In genomic region chr2:20384949-20385348, GRCh38 we compare ENCODE assay signal across 23 cellular contexts.
"Had no signal": no experiment of that assay in that cellular context is flagged by ENCODE, and none has a peak within 500 bp of the region (broad histone marks: within the 10 kb centered on the region; RNA-seq: fewer than 3 reads in every experiment).

No MANE protein-coding gene starts in this region.

- FAIRE-seq: kidney had no signal

- H3K9me3 ChIP-seq: left ventricle myocardium inferior, ovary, right atrium auricular region, spleen, suprapubic skin, thoracic aorta, tibial artery, uterus had no signal

- H3K27ac Mint-ChIP-seq: mesothelial cell of epicardium; naive thymus-derived CD4-positive, alpha-beta T cell; natural killer cell treated with Interleukin-12 subunit alpha and Interleukin-12 subunit beta and Interleukin-15 and Interleukin-18, amount 100 ng/mL, for 72 hours; progenitor cell of endocrine pancreas; stimulated activated effector memory CD8-positive, alpha-beta T cell treated with anti-CD3 and anti-CD28 coated beads, Interleukin-12 subunit alpha, Interleukin-12 subunit beta, amount 100 ng/mL, for 72 hours; stimulated activated naive CD8-positive, alpha-beta T cell treated with anti-CD3 and anti-CD28 coated beads, Interleukin-15, Interleukin-2, amounts not matched to agents 100 ng/mL and 50 ng/mL, for 24 hours; type B pancreatic cell had no signal

- H3K27ac ChIP-seq: left ventricle myocardium inferior, ovary, right atrium auricular region, skin epidermis, spleen, suprapubic skin, thoracic aorta, tibial artery, uterus had no signal

- H3K4me3 ChIP-seq: left ventricle myocardium inferior, lung, ovary, right atrium auricular region, skin epidermis, spleen, suprapubic skin, thoracic aorta, tibial artery, uterus had no signal

- H3K36me3 ChIP-seq: left ventricle myocardium inferior, ovary, right atrium auricular region, spleen, suprapubic skin, thoracic aorta, tibial artery, uterus had no signal

- H3K36me3 Mint-ChIP-seq: mesothelial cell of epicardium; naive thymus-derived CD4-positive, alpha-beta T cell; natural killer cell treated with Interleukin-12 subunit alpha and Interleukin-12 subunit beta and Interleukin-15 and Interleukin-18, amount 100 ng/mL, for 72 hours; stimulated activated effector memory CD8-positive, alpha-beta T cell treated with anti-CD3 and anti-CD28 coated beads, Interleukin-12 subunit alpha, Interleukin-12 subunit beta, amount 100 ng/mL, for 72 hours; type B pancreatic cell had no signal

- H3K4me1 ChIP-seq: spleen, uterus had no signal

- H3K9me3 Mint-ChIP-seq: mesothelial cell of epicardium; naive thymus-derived CD4-positive, alpha-beta T cell; natural killer cell treated with Interleukin-12 subunit alpha and Interleukin-12 subunit beta and Interleukin-15 and Interleukin-18, amount 100 ng/mL, for 72 hours; stimulated activated effector memory CD8-positive, alpha-beta T cell treated with anti-CD3 and anti-CD28 coated beads, Interleukin-12 subunit alpha, Interleukin-12 subunit beta, amount 100 ng/mL, for 72 hours; stimulated activated naive CD8-positive, alpha-beta T cell treated with anti-CD3 and anti-CD28 coated beads, Interleukin-15, Interleukin-2, amounts not matched to agents 100 ng/mL and 50 ng/mL, for 24 hours; type B pancreatic cell had no signal

- H3K27me3 ChIP-seq: ovary, right atrium auricular region, spleen, suprapubic skin, tibial artery, uterus had no signal

- DNase-seq: hippocampal formation; kidney; left ventricle myocardium inferior; mesendoderm; naive thymus-derived CD4-positive, alpha-beta T cell; ovary; spleen; stimulated activated CD4-positive, alpha-beta T cell treated with anti-CD3 and anti-CD28 coated beads, Interleukin-4, amount 100 ng/mL, for 24 hours; stimulated activated naive CD4-positive, alpha-beta T cell; tibial artery; uterus had no signal

- ATAC-seq: naive thymus-derived CD4-positive, alpha-beta T cell; natural killer cell treated with Interleukin-12 subunit alpha and Interleukin-12 subunit beta and Interleukin-15 and Interleukin-18, amount 100 ng/mL, for 72 hours; sciatic nerve; stimulated activated effector memory CD8-positive, alpha-beta T cell treated with anti-CD3 and anti-CD28 coated beads, Interleukin-12 subunit alpha, Interleukin-12 subunit beta, amount 100 ng/mL, for 72 hours had no signal

- H3K4me3 Mint-ChIP-seq: mesothelial cell of epicardium; naive thymus-derived CD4-positive, alpha-beta T cell; natural killer cell treated with Interleukin-12 subunit alpha and Interleukin-12 subunit beta and Interleukin-15 and Interleukin-18, amount 100 ng/mL, for 72 hours; stimulated activated effector memory CD8-positive, alpha-beta T cell treated with anti-CD3 and anti-CD28 coated beads, Interleukin-12 subunit alpha, Interleukin-12 subunit beta, amount 100 ng/mL, for 72 hours; stimulated activated naive CD8-positive, alpha-beta T cell treated with anti-CD3 and anti-CD28 coated beads, Interleukin-15, Interleukin-2, amounts not matched to agents 100 ng/mL and 50 ng/mL, for 24 hours; type B pancreatic cell had no signal

- H3K27me3 Mint-ChIP-seq: progenitor cell of endocrine pancreas; stimulated activated naive CD8-positive, alpha-beta T cell treated with anti-CD3 and anti-CD28 coated beads, Interleukin-15, Interleukin-2, amounts not matched to agents 100 ng/mL and 50 ng/mL, for 24 hours; type B pancreatic cell had no signal
